Comparison of ENCODE assay signal across 1 cellular context in genomic region chr1:48202030-48202752, GRCh38.
TF ChIP-seq lines count a peak whose summit lies in the region.

No MANE protein-coding gene starts in this region.

TF ChIP-seq in IMR-90, 13 proteins besides CTCF, POLR2A, EP300 and RAD21:
- no peak for TF ChIP-seq MXI1 (IDR thresholded peaks at IDR 0.05; ENCODE audit: borderline replicate concordance, low read depth, low read length)
- no peak for TF ChIP-seq FOS (IDR thresholded peaks at IDR 0.05; ENCODE audit: low read depth, low read length)
- no peak for TF ChIP-seq RFX5 (IDR thresholded peaks at IDR 0.05; ENCODE audit: low read depth, low read length)
- peak; percentile 64 for TF ChIP-seq CEBPB (IDR thresholded peaks at IDR 0.05; ENCODE audit: low read depth, low read length)
- no peak for TF ChIP-seq MAZ (IDR thresholded peaks at IDR 0.05; ENCODE audit: borderline replicate concordance, low read depth, low read length)
- TF ChIP-seq MAFK (IDR thresholded peaks at IDR 0.05; ENCODE audit: low read depth, low read length), result no peak
- no peak for TF ChIP-seq NFE2L2 (IDR thresholded peaks at IDR 0.05; ENCODE audit: low read depth, low read length)
- no peak for TF ChIP-seq RCOR1 (IDR thresholded peaks at IDR 0.05; ENCODE audit: insufficient replicate concordance, low read length)
- TF ChIP-seq ELK1 (IDR thresholded peaks at IDR 0.05; ENCODE audit: borderline replicate concordance, low read depth, low read length), result no peak
- TF ChIP-seq BHLHE40 (IDR thresholded peaks at IDR 0.05; ENCODE audit: low read depth, low read length), result no peak
- TF ChIP-seq, protein P1, sequence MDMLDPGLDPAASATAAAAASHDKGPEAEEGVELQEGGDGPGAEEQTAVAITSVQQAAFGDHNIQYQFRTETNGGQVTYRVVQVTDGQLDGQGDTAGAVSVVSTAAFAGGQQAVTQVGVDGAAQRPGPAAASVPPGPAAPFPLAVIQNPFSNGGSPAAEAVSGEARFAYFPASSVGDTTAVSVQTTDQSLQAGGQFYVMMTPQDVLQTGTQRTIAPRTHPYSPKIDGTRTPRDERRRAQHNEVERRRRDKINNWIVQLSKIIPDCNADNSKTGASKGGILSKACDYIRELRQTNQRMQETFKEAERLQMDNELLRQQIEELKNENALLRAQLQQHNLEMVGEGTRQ (IDR thresholded peaks at IDR 0.05; ENCODE audit: low read depth, low read length), result no peak
- TF ChIP-seq CHD1 (IDR thresholded peaks at IDR 0.05; ENCODE audit: low read depth, low read length), result no peak
- peak; percentile 56 for TF ChIP-seq SMC3 (IDR thresholded peaks at IDR 0.05; ENCODE audit: low read depth, low read length)
